19 cellular contexts compared by ENCODE assay signal in the genomic region with DNA sequence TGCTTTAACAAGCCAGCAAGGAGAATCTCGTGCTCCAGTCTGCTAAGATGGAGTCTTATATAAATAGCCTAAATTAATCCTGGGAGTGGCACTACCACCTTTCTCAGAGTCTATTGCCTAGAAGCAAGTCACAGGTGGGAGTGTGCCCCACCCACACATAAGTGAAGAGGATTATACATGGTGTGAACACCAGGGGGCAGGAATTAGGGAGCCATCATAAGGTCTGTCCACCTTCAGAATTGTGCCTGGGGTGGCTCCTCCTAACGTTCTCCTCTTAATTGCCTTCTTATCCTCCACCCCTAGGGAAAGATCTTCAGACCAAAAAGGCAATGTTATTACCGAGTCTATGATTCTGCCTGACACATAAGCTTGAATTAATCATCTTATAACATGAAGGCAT.
DNase-seq lines count a peak whose midpoint lies in the region; ATAC-seq, FAIRE-seq and TF ChIP-seq lines count a peak whose summit lies in the region.
"Had no signal": no experiment of that assay in that cellular context is flagged by ENCODE, and none has a peak within 500 bp of the region (broad histone marks: within the 10 kb centered on the region; RNA-seq: fewer than 3 reads in every experiment).

No MANE protein-coding gene starts in this region.

- H3K4me2 ChIP-seq in IMR-90 (ENCODE audit: low read depth, low read length) (no peak overlapping the region), smooth muscle cell (peak overlapping the region; percentile 74)

- no peak overlapping the region for H3K27ac Mint-ChIP-seq in activated CD4-positive, alpha-beta T cell treated with anti-CD3 and anti-CD28 coated beads for 36 hours
- H3K27ac Mint-ChIP-seq in activated CD4-positive, alpha-beta T cell treated with anti-CD3 and anti-CD28 coated beads, Interleukin-2, amount 10 ng/mL, durations not matched to agents 7 days and 5 days = no peak overlapping the region
- H3K27ac Mint-ChIP-seq in effector memory CD8-positive, alpha-beta T cell = no peak overlapping the region
- peak overlapping the region in 1 of 7 donors; percentile 24 for H3K27ac Mint-ChIP-seq in CD14-positive monocyte
- H3K27ac Mint-ChIP-seq: activated naive CD8-positive, alpha-beta T cell treated with anti-CD3 and anti-CD28 coated beads for 36 hours; CD4-positive, CD25-positive, alpha-beta regulatory T cell had no signal

- H3K27me3 Mint-ChIP-seq in activated CD4-positive, alpha-beta T cell treated with anti-CD3 and anti-CD28 coated beads for 36 hours = peaks cover 2% of the 10 kb centered on the region
- H3K27me3 Mint-ChIP-seq in activated CD4-positive, alpha-beta T cell treated with anti-CD3 and anti-CD28 coated beads, Interleukin-2, amount 10 ng/mL, durations not matched to agents 7 days and 5 days = peaks cover 2% of the 10 kb centered on the region
- peaks cover 38 to 53% of the 10 kb centered on the region in 2 donors for H3K27me3 Mint-ChIP-seq in effector memory CD8-positive, alpha-beta T cell
- H3K27me3 Mint-ChIP-seq in CD14-positive monocyte (ENCODE audit: low read depth in 3 of 3) = peaks cover 6 to 19% (median 8%) of the 10 kb centered on the region in 3 donors

- no peak overlapping the region for H2BK120ac ChIP-seq in IMR-90 (ENCODE audit: low read depth, low read length)

- no peak for TF ChIP-seq RAD21 in IMR-90 (IDR thresholded peaks at IDR 0.05; ENCODE audit: low read length)

- H2AK5ac ChIP-seq in IMR-90 (ENCODE audit: low read depth, low read length) = no peak overlapping the region

- no peaks in the 10 kb centered on the region for H3K9me3 Mint-ChIP-seq in activated CD4-positive, alpha-beta T cell treated with anti-CD3 and anti-CD28 coated beads for 36 hours (ENCODE audit: low read depth)
- peaks cover 3% of the 10 kb centered on the region for H3K9me3 Mint-ChIP-seq in activated CD4-positive, alpha-beta T cell treated with anti-CD3 and anti-CD28 coated beads, Interleukin-2, amount 10 ng/mL, durations not matched to agents 7 days and 5 days
- no peaks in the 10 kb centered on the region for H3K9me3 Mint-ChIP-seq in effector memory CD8-positive, alpha-beta T cell
- peaks cover 0 to 4% (median 0%) of the 10 kb centered on the region in 7 donors for H3K9me3 Mint-ChIP-seq in CD14-positive monocyte
- H3K9me3 Mint-ChIP-seq: activated naive CD8-positive, alpha-beta T cell treated with anti-CD3 and anti-CD28 coated beads for 36 hours; activated T-cell treated with anti-CD3 and anti-CD28 coated beads, Interleukin-2, amount 50 U/mL, for 4 hours had no signal

- DNase-seq in activated CD4-positive, alpha-beta T cell treated with anti-CD3 and anti-CD28 coated beads for 36 hours = peak; percentile 9
- DNase-seq in activated CD4-positive, alpha-beta T cell treated with anti-CD3 and anti-CD28 coated beads, Interleukin-2, amount 10 ng/mL, durations not matched to agents 7 days and 5 days = no peak
- DNase-seq in IMR-90 = no peak
- DNase-seq in effector memory CD8-positive, alpha-beta T cell = no peak
- no peak for DNase-seq in smooth muscle cell (lab: John Stamatoyannopoulos, UW; ENCODE audit: unreplicated experiment)
- DNase-seq in pancreas = no peak
- DNase-seq in CD14-positive monocyte (ENCODE audit: low spot score) = no peak
- DNase-seq in right lobe of liver = no peak
- DNase-seq: activated naive CD8-positive, alpha-beta T cell treated with anti-CD3 and anti-CD28 coated beads for 36 hours; activated T-cell treated with anti-CD3 and anti-CD28 coated beads, Interleukin-2, amount 50 U/mL, for 4 hours; left lung; NCI-H1694 treated with DMSO at 0.1 percent for 48 hours; NCI-H446 had no signal

- no peak overlapping the region for H4K91ac ChIP-seq in IMR-90 (ENCODE audit: insufficient read depth, low read depth, low read length)

- H2AFZ ChIP-seq in IMR-90 (replicated peaks; ENCODE audit: low read length, poor library complexity) = no peak overlapping the region
- H2AFZ ChIP-seq in smooth muscle cell (ENCODE audit: low read depth) = no peak overlapping the region
- H2AFZ ChIP-seq: parathyroid adenoma had no signal

- H4K5ac ChIP-seq in IMR-90 (ENCODE audit: low read depth, low read length) = no peak overlapping the region

- no peak overlapping the region for H3K23ac ChIP-seq in IMR-90 (ENCODE audit: low read depth, low read length)

- BruUV-seq in IMR-90 (replicated peaks; lab: Mats Ljungman, UMichigan) = no TSS peak

- POLR2A ChIA-PET in activated CD4-positive, alpha-beta T cell treated with anti-CD3 and anti-CD28 coated beads for 36 hours (lab: Charles Lee) = no interaction called here
- POLR2A ChIA-PET in activated CD4-positive, alpha-beta T cell treated with anti-CD3 and anti-CD28 coated beads, Interleukin-2, amount 10 ng/mL, durations not matched to agents 7 days and 5 days (lab: Charles Lee) = no interaction called here
- POLR2A ChIA-PET in IMR-90 (lab: Charles Lee; ENCODE audit: unreplicated experiment) = no interaction called here

- no peak for ATAC-seq in activated CD4-positive, alpha-beta T cell treated with anti-CD3 and anti-CD28 coated beads for 36 hours
- ATAC-seq in IMR-90 (ENCODE audit: low read depth) (no peak), pancreas (no peak), right lobe of liver (no peak)
- peak; percentile 24 for ATAC-seq in effector memory CD8-positive, alpha-beta T cell (replicated peaks)
- ATAC-seq: activated T-cell treated with anti-CD3 and anti-CD28 coated beads, Interleukin-2, amount 50 U/mL, for 4 hours; left lung had no signal

- peaks cover 9% of the 10 kb centered on the region for H3K4me1 Mint-ChIP-seq in activated CD4-positive, alpha-beta T cell treated with anti-CD3 and anti-CD28 coated beads for 36 hours
- peaks cover 10% of the 10 kb centered on the region for H3K4me1 Mint-ChIP-seq in activated CD4-positive, alpha-beta T cell treated with anti-CD3 and anti-CD28 coated beads, Interleukin-2, amount 10 ng/mL, durations not matched to agents 7 days and 5 days
- H3K4me1 Mint-ChIP-seq in effector memory CD8-positive, alpha-beta T cell (ENCODE audit: low read depth in 2 of 2) = no peaks in the 10 kb centered on the region
- H3K4me1 Mint-ChIP-seq in CD14-positive monocyte = peaks cover 15% of the 10 kb centered on the region

- WGBS in IMR-90 (ENCODE audit: extremely low coverage in 2 of 2, insufficient read length in 1 of 2), 2 experiments = no CpG with 5 or more reads among the region's 3 CpGs
- 74% methylated on average over 3 of the region's 3 CpGs for WGBS in smooth muscle cell (ENCODE audit: low lambda C conversion rate)
- 52 to 56% methylated on average over 3 of the region's 3 CpGs for WGBS in pancreas, 2 donors
- 63% methylated on average over 2 of the region's 3 CpGs for WGBS in right lobe of liver (ENCODE audit: insufficient coverage, low coverage, low lambda C conversion rate, missing lambda C conversion rate)

- no peaks in the 10 kb centered on the region for H3K79me2 ChIP-seq in smooth muscle cell (ENCODE audit: low read depth)
- H3K79me2 ChIP-seq: parathyroid adenoma had no signal

- peak overlapping the region; percentile 5; the same call in 1 of the 2 replicates for H3K56ac ChIP-seq in IMR-90 (ENCODE audit: extremely low read depth, insufficient read depth, low read length)

- no peak overlapping the region for H3K27ac ChIP-seq in IMR-90 (ENCODE audit: insufficient read depth, low read length)
- H3K27ac ChIP-seq in smooth muscle cell (ENCODE audit: low read depth) = peak overlapping the region; percentile 77
- H3K27ac ChIP-seq in pancreas = no peak overlapping the region
- no peak overlapping the region for H3K27ac ChIP-seq in right lobe of liver
- H3K27ac ChIP-seq: left lung, parathyroid adenoma, SJCRH30, thyroid gland had no signal

- H3K36me3 ChIP-seq in IMR-90 (ENCODE audit: control insufficient read depth, insufficient read depth, low read length) = no peaks in the 10 kb centered on the region
- H3K36me3 ChIP-seq in smooth muscle cell (ENCODE audit: low read depth) = no peaks in the 10 kb centered on the region
- H3K36me3 ChIP-seq in pancreas = no peaks in the 10 kb centered on the region
- no peaks in the 10 kb centered on the region for H3K36me3 ChIP-seq in right lobe of liver
- H3K36me3 ChIP-seq: left lung, SJCRH30, thyroid gland had no signal

- dilution Hi-C loops in IMR-90 (cut with HindIII; ENCODE audit: low sequenced_read_pairs, unreplicated experiment) = no loop called here

- H3K9me1 ChIP-seq in IMR-90 (ENCODE audit: insufficient read depth, low read length) = peaks cover 5% of the 10 kb centered on the region

- intact Hi-C loops in activated CD4-positive, alpha-beta T cell treated with anti-CD3 and anti-CD28 coated beads for 36 hours (cut with DNase I, micrococcal nuclease) = loop anchor here in 1 of 2 experiments (5.0 kb wide), 1 partner anchor 200 kb away; no protein-coding TSS in a partner anchor
- intact Hi-C loops in IMR-90 (cut with micrococcal nuclease) = no loop called here
- intact Hi-C loops in pancreas (cut with DNase I) = no loop called here
- intact Hi-C loops in CD14-positive monocyte (cut with micrococcal nuclease) = no loop called here
- intact Hi-C loops in right lobe of liver (cut with DNase I) = no loop called here

- H3K9ac ChIP-seq in IMR-90 (ENCODE audit: low read depth, low read length) (no peak overlapping the region), smooth muscle cell (ENCODE audit: low read depth) (no peak overlapping the region)
- H3K9ac ChIP-seq: parathyroid adenoma had no signal

- H3K4me1 ChIP-seq in IMR-90 (ENCODE audit: control insufficient read depth, insufficient read depth, low read length) = no peaks in the 10 kb centered on the region
- peaks cover 19% of the 10 kb centered on the region for H3K4me1 ChIP-seq in smooth muscle cell (ENCODE audit: low read depth)
- H3K4me1 ChIP-seq in pancreas = no peaks in the 10 kb centered on the region
- H3K4me1 ChIP-seq in right lobe of liver = peaks cover 0 to 5% (median 0%) of the 10 kb centered on the region in 4 donors
- H3K4me1 ChIP-seq: parathyroid adenoma, SJCRH30 had no signal

- no peaks in the 10 kb centered on the region for H3K79me1 ChIP-seq in IMR-90 (ENCODE audit: low read depth in 1 of 2, low read length in 2 of 2)

- no peak overlapping the region for H3K4me3 ChIP-seq in IMR-90 (ENCODE audit: insufficient read depth, low read depth, low read length)
- no peak overlapping the region for H3K4me3 ChIP-seq in smooth muscle cell
- no peak overlapping the region for H3K4me3 ChIP-seq in pancreas
- no peak overlapping the region for H3K4me3 ChIP-seq in right lobe of liver
- H3K4me3 ChIP-seq: left lung, SJCRH30, thyroid gland had no signal

- H3K4me3 Mint-ChIP-seq in activated CD4-positive, alpha-beta T cell treated with anti-CD3 and anti-CD28 coated beads for 36 hours = no peak overlapping the region
- H3K4me3 Mint-ChIP-seq in activated CD4-positive, alpha-beta T cell treated with anti-CD3 and anti-CD28 coated beads, Interleukin-2, amount 10 ng/mL, durations not matched to agents 7 days and 5 days = no peak overlapping the region
- H3K4me3 Mint-ChIP-seq in effector memory CD8-positive, alpha-beta T cell = no peak overlapping the region
- H3K4me3 Mint-ChIP-seq in CD14-positive monocyte = no peak overlapping the region
- H3K4me3 Mint-ChIP-seq: activated naive CD8-positive, alpha-beta T cell treated with anti-CD3 and anti-CD28 coated beads for 36 hours; activated T-cell treated with anti-CD3 and anti-CD28 coated beads, Interleukin-2, amount 50 U/mL, for 4 hours; CD4-positive, CD25-positive, alpha-beta regulatory T cell had no signal

- peaks cover 4% of the 10 kb centered on the region; the same call in 1 of the 2 replicates for H4K20me1 ChIP-seq in IMR-90 (ENCODE audit: insufficient read depth, low read length)
- no peaks in the 10 kb centered on the region for H4K20me1 ChIP-seq in smooth muscle cell (ENCODE audit: low read depth)

- no peak for TF ChIP-seq POLR2A in IMR-90 (IDR thresholded peaks at IDR 0.05; ENCODE audit: low read depth, low read length)
- no peak for TF ChIP-seq POLR2A in right lobe of liver (IDR thresholded peaks at IDR 0.05)

- no peak overlapping the region for H2BK15ac ChIP-seq in IMR-90 (ENCODE audit: low read depth, low read length)

- H3K18ac ChIP-seq in IMR-90 (ENCODE audit: low read depth, low read length) = no peak overlapping the region

- H3K9me3 ChIP-seq in IMR-90 (ENCODE audit: control insufficient read depth, insufficient read depth, low read length) (no peaks in the 10 kb centered on the region; the same call in 1 of the 2 replicates), smooth muscle cell (replicated peaks; ENCODE audit: low read depth) (no peaks in the 10 kb centered on the region), pancreas (no peaks in the 10 kb centered on the region), right lobe of liver (no peaks in the 10 kb centered on the region)
- H3K9me3 ChIP-seq: left lung, SJCRH30, thyroid gland had no signal

- H3K4ac ChIP-seq in IMR-90 (ENCODE audit: low read depth, low read length) = no peak overlapping the region

- no peak overlapping the region for H2BK20ac ChIP-seq in IMR-90 (ENCODE audit: low read depth, low read length)

- no peak for FAIRE-seq in pancreas (lab: Jason Lieb, UNC)
- FAIRE-seq: bronchial epithelial cell, H54 had no signal

- in situ Hi-C loops in IMR-90 (cut with MboI; ENCODE audit: low sequenced_read_pairs) = no loop called here

- no peaks in the 10 kb centered on the region for H3K36me3 Mint-ChIP-seq in activated CD4-positive, alpha-beta T cell treated with anti-CD3 and anti-CD28 coated beads for 36 hours (ENCODE audit: low read depth)
- H3K36me3 Mint-ChIP-seq in activated CD4-positive, alpha-beta T cell treated with anti-CD3 and anti-CD28 coated beads, Interleukin-2, amount 10 ng/mL, durations not matched to agents 7 days and 5 days (ENCODE audit: low read depth) = no peaks in the 10 kb centered on the region
- H3K36me3 Mint-ChIP-seq in effector memory CD8-positive, alpha-beta T cell (ENCODE audit: insufficient read depth) = no peaks in the 10 kb centered on the region
- no peaks in the 10 kb centered on the region for H3K36me3 Mint-ChIP-seq in CD14-positive monocyte
- H3K36me3 Mint-ChIP-seq: activated naive CD8-positive, alpha-beta T cell treated with anti-CD3 and anti-CD28 coated beads for 36 hours had no signal

- H4K8ac ChIP-seq in IMR-90 (ENCODE audit: low read depth in 2 of 2, low read length in 2 of 2) = no peak overlapping the region

- no peak overlapping the region for H3K14ac ChIP-seq in IMR-90 (replicated peaks; ENCODE audit: low read depth, low read length)

- no peak overlapping the region for H2AK9ac ChIP-seq in IMR-90 (replicated peaks; ENCODE audit: low read depth, low read length, poor library complexity)

- peaks cover 10% of the 10 kb centered on the region; the same call in 1 of the 2 replicates for H3K27me3 ChIP-seq in IMR-90 (ENCODE audit: control insufficient read depth, insufficient read depth, low read length)
- no peaks in the 10 kb centered on the region for H3K27me3 ChIP-seq in smooth muscle cell (ENCODE audit: low read depth)
- H3K27me3 ChIP-seq in pancreas = no peaks in the 10 kb centered on the region
- H3K27me3 ChIP-seq in right lobe of liver = no peaks in the 10 kb centered on the region
- H3K27me3 ChIP-seq: left lung, SJCRH30, thyroid gland had no signal

- H2BK5ac ChIP-seq in IMR-90 (ENCODE audit: low read depth, low read length, poor library complexity, severe bottlenecking) = no peak overlapping the region

- CTCF ChIA-PET in activated CD4-positive, alpha-beta T cell treated with anti-CD3 and anti-CD28 coated beads for 36 hours (lab: Charles Lee) = interaction anchor here (0.9 to 2.7 kb wide), 7 partner anchors 9 to 835 kb away, joined by 3 to 13 read pairs (median 4); a partner anchor contains a TSS
- CTCF ChIA-PET in activated CD4-positive, alpha-beta T cell treated with anti-CD3 and anti-CD28 coated beads, Interleukin-2, amount 10 ng/mL, durations not matched to agents 7 days and 5 days (lab: Charles Lee) = interaction anchor here (1.5 to 1.8 kb wide), 2 partner anchors 168 to 198 kb away, joined by 3 to 5 read pairs; no protein-coding TSS in a partner anchor
- CTCF ChIA-PET in IMR-90 (lab: Yijun Ruan, JAX) = interaction anchor here (0.7 to 1.1 kb wide), 2 partner anchors 9 to 198 kb away, joined by 3 to 4 read pairs; no protein-coding TSS in a partner anchor

- peaks cover 28% of the 10 kb centered on the region for H3F3A ChIP-seq in smooth muscle cell (ENCODE audit: low read depth)

- no peak for TF ChIP-seq CTCF in IMR-90 (conservative IDR thresholded peaks at IDR 0.05; ENCODE audit: low read depth, low read length)
- peak; percentile 23 for TF ChIP-seq CTCF in smooth muscle cell (IDR thresholded peaks at IDR 0.05; ENCODE audit: borderline replicate concordance, insufficient read depth, poor library complexity, severe bottlenecking)
- TF ChIP-seq CTCF in pancreas (IDR thresholded peaks at IDR 0.05) = no peak
- TF ChIP-seq CTCF in CD14-positive monocyte (IDR thresholded peaks at IDR 0.05) = no peak
- TF ChIP-seq CTCF in right lobe of liver (IDR thresholded peaks at IDR 0.05) = no peak
